Comparison of ENCODE assay signal across 32 cellular contexts in the genomic region with DNA sequence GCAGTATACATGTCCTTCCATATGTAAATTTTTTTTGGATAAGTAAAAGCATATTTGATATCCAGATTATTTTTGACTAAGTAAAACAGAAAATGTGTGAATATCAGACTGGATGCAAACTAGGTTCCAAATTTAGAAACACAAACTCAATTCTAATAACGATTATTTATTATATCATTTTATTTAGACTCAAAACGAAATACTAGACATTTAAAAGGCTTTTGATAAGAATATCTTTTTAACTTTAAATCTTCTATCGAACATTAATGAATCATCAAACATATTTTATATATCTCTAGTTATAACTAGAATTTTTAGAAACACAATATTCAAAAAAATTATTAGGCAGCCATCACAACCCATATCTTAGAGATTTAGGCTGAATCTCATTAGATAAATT.
"Had no signal": no experiment of that assay in that cellular context is flagged by ENCODE, and none has a peak within 500 bp of the region (broad histone marks: within the 10 kb centered on the region; RNA-seq: fewer than 3 reads in every experiment).

No MANE protein-coding gene starts in this region.

- H3K4me2 ChIP-seq: smooth muscle cell had no signal

- H3K4me3 ChIP-seq: psoas muscle, right lobe of liver, sigmoid colon, smooth muscle cell, spleen, suprapubic skin, testis, tibial artery, transverse colon, upper lobe of right lung, uterus had no signal

- H3K4me3 Mint-ChIP-seq: naive thymus-derived CD8-positive, alpha-beta T cell; natural killer cell treated with Interleukin-12 subunit alpha and Interleukin-12 subunit beta and Interleukin-15 and Interleukin-18, amount 100 ng/mL, for 72 hours; nephron progenitor cell; neural crest cell; stimulated activated memory B cell treated with anti-CD40 and anti-IgM and Interleukin-4, amounts not matched to agents 10 μg/mL and 1 μg/mL and 100 μg/mL, for 72 hours; stimulated activated naive CD8-positive, alpha-beta T cell treated with anti-CD3 and anti-CD28 coated beads, Interleukin-15, amount 100 ng/mL, for 72 hours; type B pancreatic cell had no signal

- ATAC-seq: naive thymus-derived CD8-positive, alpha-beta T cell; natural killer cell treated with Interleukin-12 subunit alpha and Interleukin-12 subunit beta and Interleukin-15 and Interleukin-18, amount 100 ng/mL, for 72 hours; psoas muscle; right cardiac atrium; right lobe of liver; stimulated activated memory B cell treated with anti-CD40 and anti-IgM and Interleukin-4, amounts not matched to agents 10 μg/mL and 1 μg/mL and 100 μg/mL, for 72 hours; stimulated activated naive CD8-positive, alpha-beta T cell treated with anti-CD3 and anti-CD28 coated beads, Interleukin-15, amount 100 ng/mL, for 72 hours; stimulated activated naive CD8-positive, alpha-beta T cell treated with anti-CD3 and anti-CD28 coated beads, Interleukin-15, Interleukin-2, amounts not matched to agents 100 U/mL and 50 U/mL, for 24 hours; upper lobe of right lung had no signal

- H3K9me3 ChIP-seq: neutrophil, psoas muscle, right lobe of liver, sigmoid colon, spleen, suprapubic skin, testis, upper lobe of right lung, uterus had no signal

- H3K79me2 ChIP-seq: parathyroid adenoma had no signal

- H3K9me3 Mint-ChIP-seq: nephron progenitor cell, neural crest cell, type B pancreatic cell had no signal

- DNase-seq: naive thymus-derived CD8-positive, alpha-beta T cell; nephron progenitor cell; nucleus accumbens; posterior cingulate gyrus; psoas muscle; right cardiac atrium; right lobe of liver; sigmoid colon; spleen; stimulated activated CD4-positive, alpha-beta T cell treated with anti-CD3 and anti-CD28 coated beads, Interleukin-12 subunit alpha, Interleukin-12 subunit beta, amount 100 ng/mL, for 4 hours; stimulated activated CD4-positive, alpha-beta T cell treated with anti-CD3 and anti-CD28 coated beads, Interleukin-1b, Interleukin-23, amount 100 ng/mL, for 48 hours; stimulated activated CD4-positive, alpha-beta T cell treated with anti-CD3 and anti-CD28 coated beads, Interleukin-4, amount 100 ng/mL, for 1 hour; stimulated activated CD4-positive, alpha-beta T cell treated with anti-CD3 and anti-CD28 coated beads, Interleukin-4, amount 100 ng/mL, for 4 hours; stimulated activated CD8-positive, alpha-beta memory T cell treated with anti-CD3 and anti-CD28 coated beads, Interleukin-4, amount 100 ng/mL, for 48 hours; stimulated activated naive CD4-positive, alpha-beta T cell; stimulated activated naive CD8-positive, alpha-beta T cell treated with anti-CD3 and anti-CD28 coated beads, Interleukin-15, amount 100 ng/mL, for 72 hours; stimulated activated naive CD8-positive, alpha-beta T cell treated with anti-CD3 and anti-CD28 coated beads, Interleukin-15, Interleukin-2, amounts not matched to agents 100 U/mL and 50 U/mL, for 24 hours; substantia nigra; testis; tibial artery; transverse colon; upper lobe of right lung; uterus had no signal

- H3K27me3 ChIP-seq: neutrophil, right lobe of liver, sigmoid colon, spleen, suprapubic skin, testis, tibial artery, transverse colon, upper lobe of right lung, uterus had no signal

- H3K9ac ChIP-seq: parathyroid adenoma had no signal

- H3K4me1 ChIP-seq: parathyroid adenoma, psoas muscle, right lobe of liver, sigmoid colon, spleen, suprapubic skin, testis, tibial artery, transverse colon, upper lobe of right lung, uterus had no signal

- H3K27ac Mint-ChIP-seq: naive thymus-derived CD8-positive, alpha-beta T cell; natural killer cell treated with Interleukin-12 subunit alpha and Interleukin-12 subunit beta and Interleukin-15 and Interleukin-18, amount 100 ng/mL, for 72 hours; nephron progenitor cell; progenitor cell of endocrine pancreas; stimulated activated memory B cell treated with anti-CD40 and anti-IgM and Interleukin-4, amounts not matched to agents 10 μg/mL and 1 μg/mL and 100 μg/mL, for 72 hours; stimulated activated naive CD8-positive, alpha-beta T cell treated with anti-CD3 and anti-CD28 coated beads, Interleukin-15, amount 100 ng/mL, for 72 hours; type B pancreatic cell had no signal

- H3K36me3 ChIP-seq: neutrophil, right lobe of liver, sigmoid colon, spleen, suprapubic skin, tibial artery, transverse colon, upper lobe of right lung, uterus had no signal

- H3K27me3 Mint-ChIP-seq: naive thymus-derived CD8-positive, alpha-beta T cell; natural killer cell treated with Interleukin-12 subunit alpha and Interleukin-12 subunit beta and Interleukin-15 and Interleukin-18, amount 100 ng/mL, for 72 hours; progenitor cell of endocrine pancreas; stimulated activated memory B cell treated with anti-CD40 and anti-IgM and Interleukin-4, amounts not matched to agents 10 μg/mL and 1 μg/mL and 100 μg/mL, for 72 hours; stimulated activated naive CD8-positive, alpha-beta T cell treated with anti-CD3 and anti-CD28 coated beads, Interleukin-15, amount 100 ng/mL, for 72 hours had no signal

- H3K4me1 Mint-ChIP-seq: naive thymus-derived CD8-positive, alpha-beta T cell; neural crest cell; stimulated activated memory B cell treated with anti-CD40 and anti-IgM and Interleukin-4, amounts not matched to agents 10 μg/mL and 1 μg/mL and 100 μg/mL, for 72 hours; stimulated activated naive CD8-positive, alpha-beta T cell treated with anti-CD3 and anti-CD28 coated beads, Interleukin-15, amount 100 ng/mL, for 72 hours had no signal

- H3K27ac ChIP-seq: neutrophil, parathyroid adenoma, psoas muscle, right lobe of liver, sigmoid colon, spleen, suprapubic skin, testis, tibial artery, transverse colon, upper lobe of right lung, uterus had no signal

- H3K36me3 Mint-ChIP-seq: naive thymus-derived CD8-positive, alpha-beta T cell; natural killer cell treated with Interleukin-12 subunit alpha and Interleukin-12 subunit beta and Interleukin-15 and Interleukin-18, amount 100 ng/mL, for 72 hours; stimulated activated memory B cell treated with anti-CD40 and anti-IgM and Interleukin-4, amounts not matched to agents 10 μg/mL and 1 μg/mL and 100 μg/mL, for 72 hours; type B pancreatic cell had no signal

- H2AFZ ChIP-seq: parathyroid adenoma had no signal
